In genomic region chr12:29561736-29562135, GRCh38 we compare ENCODE assay signal across 14 cellular contexts.
DNase-seq lines count a peak whose midpoint lies in the region; ATAC-seq, FAIRE-seq and TF ChIP-seq lines count a peak whose summit lies in the region.
"Had no signal": no experiment of that assay in that cellular context is flagged by ENCODE, and none has a peak within 500 bp of the region (broad histone marks: within the 10 kb centered on the region; RNA-seq: fewer than 3 reads in every experiment).

No MANE protein-coding gene starts in this region.

- peak overlapping the region; percentile 42 for H3K27ac ChIP-seq in stomach smooth muscle (ENCODE audit: low read length)

- H3K4me1 ChIP-seq in mucosa of descending colon (ENCODE audit: low read depth) (no peaks in the 10 kb centered on the region), stomach smooth muscle (ENCODE audit: control insufficient read depth, insufficient read depth, low read length) (peaks cover 13% of the 10 kb centered on the region)

- H3K4me3 ChIP-seq in choroid plexus epithelial cell (ENCODE audit: low read depth, low read length) (no peak overlapping the region), mucosa of descending colon (no peak overlapping the region), stomach smooth muscle (ENCODE audit: low read length in 2 of 2) (no peak overlapping the region)

- TF ChIP-seq CTCF in choroid plexus epithelial cell (conservative IDR thresholded peaks at IDR 0.05; ENCODE audit: low read depth, low read length) (no peak), mucosa of descending colon (IDR thresholded peaks at IDR 0.05) (no peak)

- no peaks in the 10 kb centered on the region for H3K9me3 ChIP-seq in mucosa of descending colon
- no peaks in the 10 kb centered on the region for H3K9me3 ChIP-seq in stomach smooth muscle (ENCODE audit: control insufficient read depth in 2 of 2, low read length in 2 of 2)

- intact Hi-C loops in mucosa of descending colon (cut with DNase I, micrococcal nuclease): no loop called here

- ATAC-seq in mucosa of descending colon (peak; percentile 39), HG02938 (IDR thresholded peaks at IDR 0.05; ENCODE audit: unreplicated experiment) (no peak)
- no peak for ATAC-seq in activated CD4-positive, CD25-positive, alpha-beta regulatory T cell treated with anti-CD3 and anti-CD28 coated beads, Interleukin-2, amount 50 U/mL, for 24 hours

- DNase-seq in HCEC 1CT (peak; percentile 59), choroid plexus epithelial cell (ENCODE audit: low read depth) (peak; percentile 32), mucosa of descending colon (no peak), iPS-NIHi11 (ENCODE audit: low spot score) (no peak), urothelium cell line (ENCODE audit: low spot score) (no peak)
- DNase-seq: activated CD8-positive, alpha-beta memory T cell treated with anti-CD3 and anti-CD28 coated beads for 24 hours; Calu3; foreskin melanocyte; GF-D8; NCI-H187 treated with DMSO at 0.1 percent for 48 hours; NCI-H526 treated with DMSO at 0.1 percent for 48 hours had no signal

- no peak overlapping the region for H3K9ac ChIP-seq in stomach smooth muscle (ENCODE audit: low read length in 2 of 2)

- no peaks in the 10 kb centered on the region for H3K27me3 ChIP-seq in stomach smooth muscle (ENCODE audit: control insufficient read depth in 1 of 2, insufficient read depth in 2 of 2, low read length in 2 of 2)

- no peak for FAIRE-seq in urothelium cell line (lab: Jason Lieb, UNC)

- H3K36me3 ChIP-seq in mucosa of descending colon (ENCODE audit: low read depth) (no peaks in the 10 kb centered on the region), stomach smooth muscle (ENCODE audit: control insufficient read depth in 2 of 2, insufficient read depth in 2 of 2, low read length in 2 of 2) (peaks cover 0 to 4% of the 10 kb centered on the region in 2 donors)

Comparison
In these comparisons a context has a peak if more than half of its experiments do, and no peak if none do; other contexts are left out.
1. DNase-seq: peak in HCEC 1CT (single experiment) and choroid plexus epithelial cell (single experiment); none in mucosa of descending colon (0 of 3), iPS-NIHi11 (single experiment) and urothelium cell line (single experiment).